ENCODE assay signal across 8 cellular contexts in the genomic region with DNA sequence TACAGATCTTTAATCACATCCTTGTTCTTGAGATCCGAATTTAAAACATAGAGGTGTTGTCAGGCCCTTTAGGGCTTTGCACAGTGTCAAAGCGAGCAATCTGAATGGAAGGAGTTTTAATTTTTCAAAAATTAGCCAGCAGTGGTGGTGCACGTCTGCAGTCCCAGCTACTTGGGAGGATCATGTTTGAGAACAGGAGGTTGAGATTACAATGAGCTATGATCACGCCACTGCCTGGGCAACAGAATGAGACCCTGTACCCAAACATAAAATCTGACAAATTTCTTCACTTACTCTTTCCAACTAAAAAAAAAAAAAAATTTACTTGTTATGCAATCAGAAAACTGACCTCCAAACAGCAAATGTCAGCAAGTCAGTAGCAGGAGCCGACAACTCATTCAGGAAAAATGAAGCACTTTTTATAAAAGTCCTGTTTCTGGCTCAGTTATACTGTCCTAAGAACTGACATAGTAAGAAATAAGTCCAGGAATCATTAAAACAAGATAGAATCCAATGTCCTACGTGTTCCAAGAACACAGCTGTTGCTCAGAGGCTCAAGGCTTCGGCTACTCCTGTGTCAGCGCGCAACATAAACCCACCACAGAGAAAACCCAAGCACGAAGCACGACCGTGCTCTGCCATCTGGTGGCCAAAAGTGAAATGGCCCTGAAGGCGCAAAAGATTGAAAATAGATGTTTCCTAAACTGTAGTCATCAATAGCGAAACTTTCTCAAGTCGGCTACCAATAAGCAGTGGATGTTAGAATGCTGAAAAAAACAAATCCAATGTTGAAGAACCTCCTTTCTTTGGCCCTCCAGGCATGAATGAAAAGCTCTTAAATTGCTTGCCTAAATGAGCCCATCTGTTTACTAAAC.
A peak's percentile ranks its signal among the peaks of the same experiment; 100 is the strongest.
DNase-seq lines count a peak whose midpoint lies in the region; TF ChIP-seq lines count a peak whose summit lies in the region.

No MANE protein-coding gene starts in this region.

- H3K4me1 ChIP-seq in iPS DF 6.9 (ENCODE audit: control insufficient read depth, insufficient read depth, low read length) = peaks cover 3% of the 10 kb centered on the region
- H3K4me1 ChIP-seq in spleen = peaks cover 0 to 45% (median 27%) of the 10 kb centered on the region in 6 donors

- POLR2A ChIA-PET in HEK293T (lab: Yijun Ruan, JAX) = interaction anchor here (0.6 kb wide), 1 partner anchor 22 kb away, joined by 3 read pairs; no protein-coding TSS in a partner anchor

- WGBS in iPS DF 6.9 (ENCODE audit: insufficient coverage, insufficient read length) = no CpG with 5 or more reads among the region's 15 CpGs
- WGBS in spleen, 5 donors = 21 to 27% (median 22%) methylated on average over 15 of the region's 15 CpGs

- H3K27ac ChIP-seq in iPS DF 6.9 (ENCODE audit: low read length) = no peak overlapping the region
- peak overlapping the region in 4 of 8 donors; percentile 4 to 68 (median 56) for H3K27ac ChIP-seq in spleen

- intact Hi-C loops in spleen (cut with DNase I; ENCODE audit: low total_unique reads) = no loop called here

- CTCF ChIA-PET in HEK293T (lab: Yijun Ruan, JAX) = interaction anchor here (0.6 to 2.3 kb wide), 11 partner anchors 9 to 169 kb away, joined by 3 to 13 read pairs (median 4); no protein-coding TSS in a partner anchor

- TF ChIP-seq CTCF in astrocyte of the cerebellum (IDR thresholded peaks at IDR 0.05; ENCODE audit: low read depth, low read length, missing control alignments) (peak; percentile 96), spleen (IDR thresholded peaks at IDR 0.05 in 8 of 11, conservative IDR thresholded peaks at IDR 0.05 in 3 of 11) (peak; percentile 71 to 95 (median 90))

- H3K27me3 ChIP-seq in iPS DF 6.9 (ENCODE audit: control insufficient read depth, insufficient read depth, low read length) (no peaks in the 10 kb centered on the region), spleen (replicated peaks in 1 of 7) (peaks cover 0 to 10% (median 0%) of the 10 kb centered on the region in 7 donors)

- H3K4me3 ChIP-seq in astrocyte of the cerebellum (ENCODE audit: low read depth, low read length) (no peak overlapping the region), iPS DF 6.9 (ENCODE audit: low read length) (no peak overlapping the region), spleen (no peak overlapping the region)

- H3K36me3 ChIP-seq in iPS DF 6.9 (ENCODE audit: control insufficient read depth, insufficient read depth, low read length) (no peaks in the 10 kb centered on the region), spleen (no peaks in the 10 kb centered on the region)

- TF ChIP-seq POLR2A in spleen (IDR thresholded peaks at IDR 0.05) = no peak

- in situ Hi-C loops in astrocyte of the cerebellum (cut with HindIII; ENCODE audit: low sequenced_read_pairs) = no loop called here

- DNase-seq in NCI-H1436 (lab: John Stamatoyannopoulos, UW) = peak; percentile 37
- DNase-seq in NCI-H1436 treated with DMSO at 0.1 percent for 48 hours (lab: John Stamatoyannopoulos, UW) = no peak
- peak; percentile 76 for DNase-seq in HEK293T (ENCODE audit: extremely low spot score)
- peak; percentile 45 for DNase-seq in NCI-H1092 treated with DMSO at 0.1 percent for 48 hours (lab: John Stamatoyannopoulos, UW)
- DNase-seq in T-helper 2 cell = peak in 4 of 5 experiments; percentile 7 to 56 (median 20)
- DNase-seq in astrocyte of the cerebellum (ENCODE audit: low read depth) = peak; percentile 59
- DNase-seq in iPS DF 6.9 (ENCODE audit: low read depth, low spot score) = peak; percentile 60
- DNase-seq in spleen = peak; percentile 81

- H3K9me3 ChIP-seq in iPS DF 6.9 (ENCODE audit: control insufficient read depth, insufficient read depth, low read length) (no peaks in the 10 kb centered on the region), spleen (peaks cover 0 to 7% (median 5%) of the 10 kb centered on the region in 8 donors)

TF ChIP-seq in HEK293T, 16 proteins besides CTCF, POLR2A, EP300 and RAD21:
- no peak for TF ChIP-seq ELF4 (IDR thresholded peaks at IDR 0.05)
- no peak for TF ChIP-seq ZNF384 (IDR thresholded peaks at IDR 0.05)
- 0 out of 2 replicates have a peak, but pooled peaks have one; percentile 19 for TF ChIP-seq L3MBTL2 (conservative IDR thresholded peaks at IDR 0.05)
TF ChIP-seq in HEK293T: peak in this region for 1.
